ENCODE assay signal across 7 cellular contexts in the genomic region with DNA sequence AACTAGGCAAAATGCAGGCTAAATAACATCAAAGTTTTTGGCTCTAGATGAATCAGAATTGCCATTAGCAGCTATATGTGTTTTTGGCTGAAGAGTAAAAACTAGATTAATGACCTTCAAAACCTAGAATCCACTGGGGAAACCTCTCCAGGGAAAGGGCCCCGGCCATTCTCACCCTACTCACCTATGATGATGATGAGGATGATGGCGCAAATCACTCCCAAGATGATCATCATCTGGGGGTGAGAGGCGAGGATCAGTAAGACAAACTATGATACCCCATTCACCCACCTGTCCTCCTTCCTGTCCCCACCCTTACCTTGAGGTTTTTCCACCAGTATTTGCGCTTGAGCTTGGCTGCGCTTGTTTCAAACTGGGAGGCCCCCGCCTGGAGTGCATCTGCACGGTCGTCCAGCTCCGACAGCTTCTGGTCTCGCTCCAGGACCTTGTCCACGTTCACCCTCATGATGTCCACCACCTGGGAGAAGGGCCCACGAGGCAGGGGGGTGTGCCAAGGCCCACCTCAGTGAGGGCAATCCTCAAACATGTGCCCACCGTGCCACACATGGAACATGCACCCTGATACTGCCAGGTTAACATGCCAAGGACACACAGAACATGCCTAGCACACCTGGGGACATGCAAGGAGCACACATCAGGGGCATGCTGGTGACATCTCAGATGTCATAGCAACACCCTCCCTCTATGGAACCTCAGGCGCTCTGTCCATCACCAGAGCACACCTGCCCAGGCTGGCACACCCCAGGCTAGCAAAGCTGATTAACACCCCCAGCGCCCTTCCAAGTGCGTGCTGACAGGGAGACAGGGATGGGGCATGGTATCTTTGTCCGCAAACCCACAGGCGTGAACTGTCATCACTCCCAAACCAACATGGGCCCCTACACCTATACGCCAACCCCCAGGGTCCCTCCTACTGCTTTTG. TPM values are rescaled to one million over a fixed set of nuclear protein-coding genes. Genes with fewer than 3 reads are reported as not detected.
DNase-seq lines count a peak whose midpoint lies in the region; ATAC-seq, FAIRE-seq and TF ChIP-seq lines count a peak whose summit lies in the region.
"Had no signal": no experiment of that assay in that cellular context is flagged by ENCODE, and none has a peak within 500 bp of the region (broad histone marks: within the 10 kb centered on the region; RNA-seq: fewer than 3 reads in every experiment).

No MANE protein-coding gene starts in this region.

- POLR2A ChIA-PET in endothelial cell of umbilical vein (lab: Charles Lee): interaction anchor here (2.2 kb wide), 1 partner anchor 12 kb away, joined by 8 read pairs; no protein-coding TSS in a partner anchor

- intact Hi-C loops in endothelial cell of umbilical vein (cut with micrococcal nuclease): no loop called here

- H3K9me1 ChIP-seq in endothelial cell of umbilical vein (replicated peaks; ENCODE audit: control insufficient read depth, extremely low read depth, insufficient read depth, low read length): no peaks in the 10 kb centered on the region

- H3K4me2 ChIP-seq in OCI-LY1 (ENCODE audit: low read length) (peak overlapping the region; percentile 92), endothelial cell of umbilical vein (ENCODE audit: insufficient read depth, low read length) (peak overlapping the region; percentile 39)

- no peak for ATAC-seq in HG03565 (IDR thresholded peaks at IDR 0.05; ENCODE audit: unreplicated experiment)

- no TSS peak for BruUV-seq in endothelial cell of umbilical vein (replicated peaks; lab: Mats Ljungman, UMichigan)

- TF ChIP-seq CTCF in OCI-LY1 (IDR thresholded peaks at IDR 0.05; ENCODE audit: low read length) (no peak), endothelial cell of umbilical vein (IDR thresholded peaks at IDR 0.05; ENCODE audit: extremely low read depth in 1 of 2, insufficient read depth in 1 of 2, low read depth in 1 of 2, low read length in 2 of 2) (no peak)

- H2AFZ ChIP-seq in OCI-LY1 (ENCODE audit: low read length): no peak overlapping the region
- no peak overlapping the region for H2AFZ ChIP-seq in endothelial cell of umbilical vein (ENCODE audit: low read depth, low read length)

- peaks cover 52% of the 10 kb centered on the region for H3K4me1 ChIP-seq in OCI-LY1 (ENCODE audit: insufficient read depth, low read length, severe bottlenecking)
- H3K4me1 ChIP-seq in endothelial cell of umbilical vein (ENCODE audit: control insufficient read depth, extremely low read depth, insufficient read depth, low read length): peaks cover 24% of the 10 kb centered on the region
- peaks cover 6 to 15% of the 10 kb centered on the region in 2 donors for H3K4me1 ChIP-seq in small intestine (ENCODE audit: control insufficient read depth in 2 of 2, insufficient read depth in 1 of 2, low read depth in 1 of 2, low read length in 1 of 2)

- dilution Hi-C loops in endothelial cell of umbilical vein (cut with MboI; ENCODE audit: extremely low pct_ligation_motif_present, low sequenced_read_pairs): no loop called here

- H3K9me2 ChIP-seq in OCI-LY1 (ENCODE audit: low read depth, low read length): no peaks in the 10 kb centered on the region

- H3K79me2 ChIP-seq in OCI-LY1 (ENCODE audit: insufficient read depth, low read length): peaks cover 9% of the 10 kb centered on the region; the same call in 1 of the 2 replicates
- peaks cover 20% of the 10 kb centered on the region for H3K79me2 ChIP-seq in endothelial cell of umbilical vein (ENCODE audit: control insufficient read depth, insufficient read depth, low read length)

- H3K4me3 ChIP-seq in OCI-LY1 (ENCODE audit: low read depth, low read length, poor library complexity, severe bottlenecking): peak overlapping the region; percentile 99
- H3K4me3 ChIP-seq in endothelial cell of umbilical vein (replicated peaks in 1 of 3; ENCODE audit: insufficient read depth in 1 of 3, low read depth in 1 of 3, low read length in 3 of 3): peak overlapping the region; percentile 55 to 99 (median 67)
- H3K4me3 ChIP-seq in small intestine (ENCODE audit: low read depth in 1 of 2, low read length in 2 of 2): peak overlapping the region; percentile 93 to 97

- no peak for TF ChIP-seq POLR2A in endothelial cell of umbilical vein (IDR thresholded peaks at IDR 0.05; ENCODE audit: low read depth, low read length)

- DNase-seq in endothelial cell of umbilical vein (ENCODE audit: low read depth, low spot score) (no peak), small intestine (no peak), RKO (ENCODE audit: low spot score) (no peak), foreskin melanocyte (no peak)
- DNase-seq: OCI-M1 had no signal

- CTCF ChIA-PET in endothelial cell of umbilical vein (lab: Charles Lee): interaction anchor here (0.9 to 6.3 kb wide), 3 partner anchors 10 to 27 kb away, joined by 3 to 72 read pairs (median 4); no protein-coding TSS in a partner anchor

- peak overlapping the region; percentile 99 for H3K9ac ChIP-seq in OCI-LY1 (ENCODE audit: low read length)
- H3K9ac ChIP-seq in endothelial cell of umbilical vein (replicated peaks; ENCODE audit: extremely low read depth, insufficient read depth, low read length): peak overlapping the region; percentile 99

- H3F3A ChIP-seq in OCI-LY1 (ENCODE audit: insufficient read depth, low read length): no peaks in the 10 kb centered on the region

- H3K27me3 ChIP-seq in OCI-LY1 (ENCODE audit: insufficient read depth, low read length) (no peaks in the 10 kb centered on the region), endothelial cell of umbilical vein (ENCODE audit: control insufficient read depth in 2 of 2, insufficient read depth in 2 of 2, low read length in 2 of 2) (no peaks in the 10 kb centered on the region), small intestine (ENCODE audit: control insufficient read depth in 2 of 2, insufficient read depth in 2 of 2, low read length in 2 of 2) (no peaks in the 10 kb centered on the region)

- H3K36me3 ChIP-seq in OCI-LY1 (ENCODE audit: insufficient read depth, low read length) (peaks cover 27% of the 10 kb centered on the region), endothelial cell of umbilical vein (ENCODE audit: control insufficient read depth in 2 of 2, extremely low read depth in 1 of 2, insufficient read depth in 2 of 2, low read length in 2 of 2) (peaks cover 2 to 7% of the 10 kb centered on the region in 2 experiments), small intestine (ENCODE audit: control insufficient read depth in 2 of 2, insufficient read depth in 2 of 2, low read length in 2 of 2) (peaks cover 0 to 4% of the 10 kb centered on the region in 2 donors)

- no peaks in the 10 kb centered on the region for H4K20me1 ChIP-seq in OCI-LY1 (ENCODE audit: insufficient read depth, low read length)
- H4K20me1 ChIP-seq in endothelial cell of umbilical vein (replicated peaks; ENCODE audit: control insufficient read depth, extremely low read depth, insufficient read depth, low read length): no peaks in the 10 kb centered on the region

- 43 to 57% (median 48%) methylated on average over 19 of the region's 19 CpGs for WGBS in small intestine, 3 donors

- H3K9me3 ChIP-seq in OCI-LY1 (ENCODE audit: low read length) (no peaks in the 10 kb centered on the region), endothelial cell of umbilical vein (replicated peaks; ENCODE audit: control insufficient read depth, insufficient read depth, low read length) (no peaks in the 10 kb centered on the region), small intestine (ENCODE audit: control insufficient read depth, low read depth) (no peaks in the 10 kb centered on the region)

- no peak for FAIRE-seq in endothelial cell of umbilical vein (lab: Jason Lieb, UNC)
- FAIRE-seq in small intestine (lab: Jason Lieb, UNC): no peak

- H3K27ac ChIP-seq in OCI-LY1 (ENCODE audit: low read depth, low read length, poor library complexity, severe bottlenecking): peak overlapping the region; percentile 73
- H3K27ac ChIP-seq in endothelial cell of umbilical vein (ENCODE audit: insufficient read depth, low read depth, low read length): peak overlapping the region; percentile 87
- H3K27ac ChIP-seq in small intestine (ENCODE audit: low read depth in 1 of 2, low read length in 1 of 2): peak overlapping the region; percentile 95 to 97

RNA-seq across cellular contexts. Expression of a gene that starts 1.2 kb away (rescaled TPM):
- 31.7 and 35.9 TPM in 2 replicates for total RNA-seq in endothelial cell of umbilical vein
- polyA plus RNA-seq in endothelial cell of umbilical vein: 28.7 and 38.0 TPM in 2 replicates
- polyA plus RNA-seq in endothelial cell of umbilical vein (2011; cell fraction: cytosol; rRNA removed): 28.5 and 29.9 TPM in 2 replicates
- 40.8 and 49.0 TPM in 2 replicates for polyA plus RNA-seq in endothelial cell of umbilical vein (2011; cell fraction: nucleus; rRNA removed)
- polyA plus RNA-seq in endothelial cell of umbilical vein (2012): 26.6 and 29.8 TPM in 2 replicates
- polyA minus RNA-seq in endothelial cell of umbilical vein: 14.1 and 18.6 TPM in 2 replicates
- polyA minus RNA-seq in endothelial cell of umbilical vein (2011; cell fraction: cytosol; rRNA and poly(A)+ RNA removed): 4.8 TPM
- 12.2 and 14.6 TPM in 2 replicates for polyA minus RNA-seq in endothelial cell of umbilical vein (2011; cell fraction: nucleus; rRNA and poly(A)+ RNA removed)
- 10 to 100 TPM; 27.5 to 47.3 (median 46.2) TPM for polyA plus RNA-seq in small intestine

RNA-seq across cellular contexts. Expression of a gene that starts 9.4 kb away (rescaled TPM):
- 32.1 and 36.5 TPM in 2 replicates for total RNA-seq in endothelial cell of umbilical vein
- 12.1 and 13.6 TPM in 2 replicates for polyA plus RNA-seq in endothelial cell of umbilical vein
- 4.5 and 8.9 TPM in 2 replicates for polyA plus RNA-seq in endothelial cell of umbilical vein (2011; cell fraction: cytosol; rRNA removed)
- polyA plus RNA-seq in endothelial cell of umbilical vein (2011; cell fraction: nucleus; rRNA removed): 62.6 and 82.7 TPM in 2 replicates
- 11.4 and 13.3 TPM in 2 replicates for polyA plus RNA-seq in endothelial cell of umbilical vein (2012)
- 22.8 and 40.7 TPM in 2 replicates for polyA minus RNA-seq in endothelial cell of umbilical vein
- 12.3 TPM for polyA minus RNA-seq in endothelial cell of umbilical vein (2011; cell fraction: cytosol; rRNA and poly(A)+ RNA removed)
- 49.0 and 77.9 TPM in 2 replicates for polyA minus RNA-seq in endothelial cell of umbilical vein (2011; cell fraction: nucleus; rRNA and poly(A)+ RNA removed)
- polyA plus RNA-seq in small intestine: 10 to 100 TPM; 47.8 to 79.4 (median 60.1) TPM

RNA-seq across cellular contexts. Expression of a gene that starts 14.6 kb away (rescaled TPM):
- 20.0 and 20.4 TPM in 2 replicates for total RNA-seq in endothelial cell of umbilical vein
- polyA plus RNA-seq in endothelial cell of umbilical vein (31.6 and 36.9 TPM in 2 replicates), small intestine (10 to 100 TPM in 1 of 3 donors, 1 to 10 TPM in 1, under 1 TPM in 1; 0.89 to 14.9 (median 1.4) TPM)
- polyA plus RNA-seq in endothelial cell of umbilical vein (2011; cell fraction: cytosol; rRNA removed): 19.7 and 20.9 TPM in 2 replicates
- polyA plus RNA-seq in endothelial cell of umbilical vein (2011; cell fraction: nucleus; rRNA removed): 13.5 and 14.4 TPM in 2 replicates
- polyA plus RNA-seq in endothelial cell of umbilical vein (2012): 15.9 and 18.3 TPM in 2 replicates
- polyA minus RNA-seq in endothelial cell of umbilical vein: 80.7 and 114 TPM in 2 replicates
- polyA minus RNA-seq in endothelial cell of umbilical vein (2011; cell fraction: cytosol; rRNA and poly(A)+ RNA removed): 29.3 TPM
- 65.0 and 76.3 TPM in 2 replicates for polyA minus RNA-seq in endothelial cell of umbilical vein (2011; cell fraction: nucleus; rRNA and poly(A)+ RNA removed)

RNA-seq across cellular contexts. Expression of a gene that starts 28.4 kb away (rescaled TPM):
- 8.3 and 9.0 TPM in 2 replicates for total RNA-seq in endothelial cell of umbilical vein
- polyA plus RNA-seq in endothelial cell of umbilical vein (8.0 and 9.7 TPM in 2 replicates), small intestine (10 to 100 TPM in 2 of 3 donors, 1 to 10 TPM in 1; 9.8 to 13.8 (median 11.8) TPM)
- polyA plus RNA-seq in endothelial cell of umbilical vein (2011; cell fraction: cytosol; rRNA removed): 4.8 and 6.6 TPM in 2 replicates
- 2.5 and 2.8 TPM in 2 replicates for polyA plus RNA-seq in endothelial cell of umbilical vein (2011; cell fraction: nucleus; rRNA removed)
- 3.7 and 4.4 TPM in 2 replicates for polyA plus RNA-seq in endothelial cell of umbilical vein (2012)
- 3.1 and 4.6 TPM in 2 replicates for polyA minus RNA-seq in endothelial cell of umbilical vein
- 8.5 TPM for polyA minus RNA-seq in endothelial cell of umbilical vein (2011; cell fraction: cytosol; rRNA and poly(A)+ RNA removed)
- 1.0 and 2.1 TPM in 2 replicates for polyA minus RNA-seq in endothelial cell of umbilical vein (2011; cell fraction: nucleus; rRNA and poly(A)+ RNA removed)

RNA-seq across cellular contexts. Expression of a gene that starts 37.7 kb away (rescaled TPM):
- total RNA-seq in endothelial cell of umbilical vein: 0.51 TPM in 1 of 2 replicates, not detected in the other
- polyA plus RNA-seq in endothelial cell of umbilical vein (0.19 and 0.33 TPM in 2 replicates), small intestine (under 1 TPM in 1 of 3 donors, not detected in 2; 0.06 TPM)
- polyA plus RNA-seq in endothelial cell of umbilical vein (2011; cell fraction: cytosol; rRNA removed): not detected in 2 replicates
- polyA plus RNA-seq in endothelial cell of umbilical vein (2011; cell fraction: nucleus; rRNA removed): 0.35 and 0.45 TPM in 2 replicates
- 0.50 and 0.56 TPM in 2 replicates for polyA plus RNA-seq in endothelial cell of umbilical vein (2012)
- not detected in 2 replicates for polyA minus RNA-seq in endothelial cell of umbilical vein
- 21.1 TPM for polyA minus RNA-seq in endothelial cell of umbilical vein (2011; cell fraction: cytosol; rRNA and poly(A)+ RNA removed)
- not detected in 2 replicates for polyA minus RNA-seq in endothelial cell of umbilical vein (2011; cell fraction: nucleus; rRNA and poly(A)+ RNA removed)
